Comparison of ENCODE assay signal across 1 cellular context in genomic region chr5:173016069-173016455, GRCh38.
TF ChIP-seq lines count a peak whose summit lies in the region.

No MANE protein-coding gene starts in this region.

TF ChIP-seq in WTC11, 78 proteins besides CTCF, POLR2A, EP300 and RAD21 (continued from another document):
- TF ChIP-seq ZNF532 (CRISPR knock-in tag; IDR thresholded peaks at IDR 0.05; ENCODE audit: borderline replicate concordance) (no peak), MXD4 (CRISPR knock-in tag; IDR thresholded peaks at IDR 0.05; ENCODE audit: borderline replicate concordance) (no peak), ZNF263 (CRISPR knock-in tag; IDR thresholded peaks at IDR 0.05; ENCODE audit: low read depth) (no peak), SOX15 (CRISPR knock-in tag; IDR thresholded peaks at IDR 0.05) (no peak)
